9 cellular contexts compared by ENCODE assay signal in the genomic region with DNA sequence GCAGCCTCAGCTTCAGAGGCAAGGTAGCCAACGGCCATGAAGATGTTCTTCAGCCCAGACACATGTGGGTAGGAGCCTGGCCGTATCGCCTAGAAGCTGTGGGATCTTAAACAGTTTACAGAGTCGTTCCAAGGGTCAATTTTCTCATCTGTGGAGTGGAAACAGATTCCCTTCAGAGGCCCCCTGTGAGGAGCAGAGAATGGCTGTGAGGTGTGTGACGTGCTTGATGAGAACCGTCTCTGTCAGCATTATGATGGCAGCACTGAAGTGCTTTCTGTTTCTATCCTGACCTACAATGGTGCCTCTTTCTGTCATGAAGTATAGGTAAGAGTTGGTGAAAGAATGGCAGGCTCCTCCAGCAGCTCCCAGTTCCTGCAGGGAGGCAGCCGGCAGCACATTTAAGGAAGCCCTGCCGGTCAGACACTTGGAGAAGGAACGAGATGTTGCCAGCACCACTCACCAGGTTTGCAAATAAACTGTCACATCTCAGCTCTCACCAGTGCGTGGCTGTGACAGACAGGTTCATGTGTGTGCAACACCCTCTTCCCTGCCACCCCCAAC.
A peak's percentile ranks its signal among the peaks of the same experiment; 100 is the strongest.
DNase-seq lines count a peak whose midpoint lies in the region; ATAC-seq and TF ChIP-seq lines count a peak whose summit lies in the region.
"Had no signal": no experiment of that assay in that cellular context is flagged by ENCODE, and none has a peak within 500 bp of the region (broad histone marks: within the 10 kb centered on the region; RNA-seq: fewer than 3 reads in every experiment).

No MANE protein-coding gene starts in this region.

- peak overlapping the region; percentile 98 for H3K27ac Mint-ChIP-seq in activated naive CD8-positive, alpha-beta T cell
- H3K27ac Mint-ChIP-seq in osteocyte (ENCODE audit: unreplicated experiment) = no peak overlapping the region

- peaks cover 54% of the 10 kb centered on the region for H3K4me1 Mint-ChIP-seq in activated naive CD8-positive, alpha-beta T cell (ENCODE audit: low read depth)
- H3K4me1 Mint-ChIP-seq in osteocyte (ENCODE audit: unreplicated experiment) = peaks cover 3% of the 10 kb centered on the region

- H3K27ac ChIP-seq in body of pancreas = no peak overlapping the region
- H3K27ac ChIP-seq: VCaP had no signal

- no peaks in the 10 kb centered on the region for H3K4me1 ChIP-seq in body of pancreas

- no peaks in the 10 kb centered on the region for H3K27me3 ChIP-seq in body of pancreas

- no peak for TF ChIP-seq CTCF in body of pancreas (IDR thresholded peaks at IDR 0.05)
- no peak for TF ChIP-seq CTCF in osteocyte (IDR thresholded peaks at IDR 0.05)

- DNase-seq in Right ventricle myocardium inferior (ENCODE audit: missing footprints) (no peak), cardiac septum (ENCODE audit: low spot score) (no peak), body of pancreas (no peak), NCI-H2107 treated with DMSO at 0.1 percent for 48 hours (lab: John Stamatoyannopoulos, UW; ENCODE audit: unreplicated experiment) (no peak), osteocyte (ENCODE audit: extremely low spot score, unreplicated experiment) (no peak)
- peak; percentile 16 for DNase-seq in Jurkat, Clone E6-1 (ENCODE audit: low read depth, low spot score)
- peak; percentile 35 for DNase-seq in stimulated activated CD4-positive, alpha-beta T cell treated with anti-CD3 and anti-CD28 coated beads, Interleukin-2, amount 100 ng/mL, for 48 hours

- intact Hi-C loops in Right ventricle myocardium inferior (cut with DNase I) (no loop called here), cardiac septum (cut with DNase I) (no loop called here), body of pancreas (cut with DNase I) (no loop called here)

- H3K4me3 ChIP-seq in Jurkat, Clone E6-1 (ENCODE audit: low read length) = peak overlapping the region; percentile 40
- no peak overlapping the region for H3K4me3 ChIP-seq in body of pancreas

- H3K27me3 Mint-ChIP-seq in activated naive CD8-positive, alpha-beta T cell = no peaks in the 10 kb centered on the region
- H3K27me3 Mint-ChIP-seq in osteocyte (ENCODE audit: unreplicated experiment) = peaks cover 6% of the 10 kb centered on the region

- H3K4me3 Mint-ChIP-seq in activated naive CD8-positive, alpha-beta T cell = peak overlapping the region; percentile 87
- H3K4me3 Mint-ChIP-seq in osteocyte (ENCODE audit: unreplicated experiment) = no peak overlapping the region

- H3K9me3 Mint-ChIP-seq in activated naive CD8-positive, alpha-beta T cell (ENCODE audit: low read depth) = no peaks in the 10 kb centered on the region
- H3K9me3 Mint-ChIP-seq in osteocyte (ENCODE audit: unreplicated experiment) = no peaks in the 10 kb centered on the region

- no peaks in the 10 kb centered on the region for H3K9me3 ChIP-seq in body of pancreas

- TF ChIP-seq POLR2A in body of pancreas (IDR thresholded peaks at IDR 0.05) = no peak

- H3K36me3 ChIP-seq in body of pancreas (replicated peaks in 1 of 2; ENCODE audit: insufficient read depth in 1 of 2, low read depth in 2 of 2) = no peaks in the 10 kb centered on the region

- H3K36me3 Mint-ChIP-seq in activated naive CD8-positive, alpha-beta T cell = peaks cover 3% of the 10 kb centered on the region
- no peaks in the 10 kb centered on the region for H3K36me3 Mint-ChIP-seq in osteocyte (ENCODE audit: unreplicated experiment)

- peak; percentile 16 for ATAC-seq in Right ventricle myocardium inferior
- no peak for ATAC-seq in body of pancreas

- WGBS in body of pancreas, 2 donors = 67 to 76% methylated on average over 10 of the region's 10 CpGs

Comparison
In these comparisons a context has a peak if more than half of its experiments do, and no peak if none do; other contexts are left out.
1. DNase-seq: peak in Jurkat, Clone E6-1 (single experiment) and stimulated activated CD4-positive, alpha-beta T cell treated with anti-CD3 and anti-CD28 coated beads, Interleukin-2, amount 100 ng/mL, for 48 hours (2 of 2); none in Right ventricle myocardium inferior (single experiment), cardiac septum (single experiment), body of pancreas (0 of 4), NCI-H2107 treated with DMSO at 0.1 percent for 48 hours (single experiment) and osteocyte (single experiment).